Comparison of ENCODE assay signal across 8 cellular contexts in genomic region chr10:75402486-75403143, GRCh38. TPM values are rescaled to one million over a fixed set of nuclear protein-coding genes. Genes with fewer than 3 reads are reported as not detected.
DNase-seq lines count a peak whose midpoint lies in the region; ATAC-seq, FAIRE-seq and TF ChIP-seq lines count a peak whose summit lies in the region.

No MANE protein-coding gene starts in this region.

- ATAC-seq in foreskin keratinocyte: peak; percentile 6
- peak in 2 of 4 donors; percentile 1 to 3 for ATAC-seq in pancreas
- ATAC-seq in HG02970 (IDR thresholded peaks at IDR 0.05; ENCODE audit: low FRiP score, unreplicated experiment): no peak
- no peak for ATAC-seq in HG02885 (IDR thresholded peaks at IDR 0.05; ENCODE audit: poor library complexity, unreplicated experiment)

- H3K9me3 Mint-ChIP-seq in IgD-negative memory B cell: peaks cover 0 to 6% (median 0%) of the 10 kb centered on the region in 3 donors

- peak overlapping the region in 1 of 3 donors; percentile 53 for H3K27ac Mint-ChIP-seq in IgD-negative memory B cell

- TF ChIP-seq CTCF in VCaP (conservative IDR thresholded peaks at IDR 0.05) (no peak), foreskin keratinocyte (conservative IDR thresholded peaks at IDR 0.05) (no peak), pancreas (IDR thresholded peaks at IDR 0.05) (no peak)

- peaks cover 57% of the 10 kb centered on the region for H3K27me3 Mint-ChIP-seq in IgD-negative memory B cell

- H3K27me3 ChIP-seq in foreskin keratinocyte (no peaks in the 10 kb centered on the region), pancreas (no peaks in the 10 kb centered on the region)

- H3K4me3 Mint-ChIP-seq in IgD-negative memory B cell: peak overlapping the region; percentile 77 to 93 (median 89)

- H3K4me1 ChIP-seq in foreskin keratinocyte: no peaks in the 10 kb centered on the region
- H3K4me1 ChIP-seq in pancreas: no peaks in the 10 kb centered on the region

- peak overlapping the region; percentile 96 for H3K27ac ChIP-seq in VCaP
- peak overlapping the region; percentile 84 for H3K27ac ChIP-seq in foreskin keratinocyte
- H3K27ac ChIP-seq in pancreas: peak overlapping the region; percentile 97 to 99 (median 98)

- DNase-seq in COR-L47 (lab: John Stamatoyannopoulos, UW): peak; percentile 53
- no peak for DNase-seq in foreskin keratinocyte
- DNase-seq in pancreas: peak in 4 of 6 donors; percentile 54 to 78 (median 62)
- no peak for DNase-seq in cortex of kidney (lab: John Stamatoyannopoulos, UW)

- H3K36me3 ChIP-seq in pancreas: no peaks in the 10 kb centered on the region

- H3K4me1 Mint-ChIP-seq in IgD-negative memory B cell: peaks cover 9 to 18% (median 9%) of the 10 kb centered on the region in 3 donors

- FAIRE-seq in pancreas (lab: Jason Lieb, UNC): no peak

- WGBS in pancreas, 2 donors: 0% methylated on average over 42 of the region's 42 CpGs

- H3K9me3 ChIP-seq in pancreas: no peaks in the 10 kb centered on the region

- intact Hi-C loops in pancreas (cut with DNase I): loop anchor here in 1 of 3 donors (10.0 kb wide), 2 partner anchors 372 to 522 kb away; no protein-coding TSS in a partner anchor

- peaks cover 2% of the 10 kb centered on the region for H3K36me3 Mint-ChIP-seq in IgD-negative memory B cell

- peak overlapping the region; percentile 31 to 98 (median 92) for H3K4me3 ChIP-seq in pancreas

RNA-seq across cellular contexts. Expression of gene ZNF503, which starts 1.1 kb away (rescaled TPM):
- polyA plus RNA-seq in IgD-negative memory B cell (not detected), foreskin keratinocyte (4.6 and 4.7 TPM in 2 replicates), pancreas (10 to 100 TPM; 13.8 to 22.3 TPM)
- total RNA-seq in foreskin keratinocyte (5.1 and 5.7 TPM in 2 replicates), pancreas (10 to 100 TPM; 18.3 to 41.2 (median 25.1) TPM)

RNA-seq across cellular contexts. Expression of gene LRMDA, which starts 28.8 kb away (rescaled TPM):
- polyA plus RNA-seq in IgD-negative memory B cell: not detected
- not detected in 2 replicates for total RNA-seq in foreskin keratinocyte
- polyA plus RNA-seq in foreskin keratinocyte: 0.10 TPM in 1 of 2 replicates, not detected in the other
- 10 to 100 TPM in 5 of 6 donors, 1 to 10 TPM in 1; 4.6 to 21.2 (median 13.4) TPM for total RNA-seq in pancreas
- polyA plus RNA-seq in pancreas: 10 to 100 TPM; 11.9 to 15.0 TPM

Comparison
In these comparisons a context has a peak if more than half of its experiments do, and no peak if none do; other contexts are left out.
1. DNase-seq: peak in COR-L47 (single experiment) and pancreas (4 of 6); none in foreskin keratinocyte (0 of 2) and cortex of kidney (single experiment).
2. Peak in every context shown above with its lines, with median percentiles within 50 percentile points of each other: H3K27ac ChIP-seq.